1 cellular context compared by ENCODE assay signal in genomic region chr10:46106410-46107255, GRCh38.
TF ChIP-seq lines count a peak whose summit lies in the region.

No MANE protein-coding gene starts in this region.

TF ChIP-seq in HepG2, 621 proteins besides CTCF, POLR2A, EP300 and RAD21 (continued from another document):
- TF ChIP-seq ZNF574 (CRISPR knock-in tag; IDR thresholded peaks at IDR 0.05) (peak; percentile 67; the same call in 1 of the 2 replicates), SRSF1 (optimal IDR thresholded peaks at IDR 0.05; ENCODE audit: low read depth, low read length) (no peak), NPAS2 (CRISPR knock-in tag; IDR thresholded peaks at IDR 0.05; ENCODE audit: borderline replicate concordance) (no peak), SOX5 (CRISPR knock-in tag; IDR thresholded peaks at IDR 0.05; ENCODE audit: borderline replicate concordance) (peak; percentile 29; the same call in 1 of the 2 replicates), CSRNP1 (CRISPR knock-in tag; IDR thresholded peaks at IDR 0.05) (0 out of 2 replicates have a peak, but pooled peaks have one; percentile 56), TGIF2 (CRISPR knock-in tag; IDR thresholded peaks at IDR 0.05) (0 out of 2 replicates have a peak, but pooled peaks have one; percentile 22), ZBTB8A (CRISPR knock-in tag; IDR thresholded peaks at IDR 0.05; ENCODE audit: borderline replicate concordance, low read depth) (no peak), NFIC (IDR thresholded peaks at IDR 0.05; ENCODE audit: low read length) (no peak), RARA (CRISPR knock-in tag; IDR thresholded peaks at IDR 0.05) (peak; percentile 58), MXD4 (CRISPR knock-in tag; IDR thresholded peaks at IDR 0.05) (no peak; the same call in 1 of the 2 replicates), ZNF768 (CRISPR knock-in tag; IDR thresholded peaks at IDR 0.05) (peak; percentile 56; the same call in 1 of the 2 replicates), SAFB2 (CRISPR knock-in tag; IDR thresholded peaks at IDR 0.05; ENCODE audit: borderline replicate concordance, low read depth) (no peak), SIX4 (CRISPR knock-in tag; IDR thresholded peaks at IDR 0.05) (no peak), ZNF432 (CRISPR knock-in tag; IDR thresholded peaks at IDR 0.05; ENCODE audit: borderline replicate concordance) (no peak), MAFF (IDR thresholded peaks at IDR 0.05; ENCODE audit: low read depth, low read length) (no peak), ZNF672 (CRISPR knock-in tag; IDR thresholded peaks at IDR 0.05) (no peak), ZNF784 (CRISPR knock-in tag; IDR thresholded peaks at IDR 0.05; ENCODE audit: borderline replicate concordance) (peak; percentile 72; the same call in 1 of the 2 replicates), ZNF749 (CRISPR knock-in tag; IDR thresholded peaks at IDR 0.05; ENCODE audit: borderline replicate concordance) (no peak), ZNF17 (CRISPR knock-in tag; IDR thresholded peaks at IDR 0.05) (no peak), ATM (IDR thresholded peaks at IDR 0.05; ENCODE audit: borderline replicate concordance) (no peak), PHF21A (CRISPR knock-in tag; IDR thresholded peaks at IDR 0.05) (no peak), SYNCRIP (IDR thresholded peaks at IDR 0.05; ENCODE audit: insufficient read depth, low read depth, low read length) (no peak), ZNF772 (CRISPR knock-in tag; IDR thresholded peaks at IDR 0.05) (0 out of 2 replicates have a peak, but pooled peaks have one; percentile 21), ISX (CRISPR knock-in tag; conservative IDR thresholded peaks at IDR 0.05) (no peak), MEF2D (CRISPR knock-in tag; IDR thresholded peaks at IDR 0.05) (no peak), CREM (IDR thresholded peaks at IDR 0.05) (no peak), CREM (CRISPR knock-in tag; IDR thresholded peaks at IDR 0.05) (no peak), SKI (IDR thresholded peaks at IDR 0.05; ENCODE audit: partially characterized antibody) (peak; percentile 59), POGZ (CRISPR knock-in tag; IDR thresholded peaks at IDR 0.05) (peak; percentile 26; the same call in 1 of the 2 replicates), GABPB1 (CRISPR knock-in tag; IDR thresholded peaks at IDR 0.05) (peak; percentile 87), NONO (IDR thresholded peaks at IDR 0.05) (0 out of 2 replicates have a peak, but pooled peaks have one; percentile 46), NONO (CRISPR knock-in tag; conservative IDR thresholded peaks at IDR 0.05) (no peak), ZNF275 (CRISPR knock-in tag; IDR thresholded peaks at IDR 0.05; ENCODE audit: borderline replicate concordance) (no peak), ZNF44 (CRISPR knock-in tag; IDR thresholded peaks at IDR 0.05) (no peak), ZNF619 (CRISPR knock-in tag; IDR thresholded peaks at IDR 0.05) (0 out of 2 replicates have a peak, but pooled peaks have one; percentile 47), FOXA3 (CRISPR knock-in tag; IDR thresholded peaks at IDR 0.05) (no peak), NR2F2 (IDR thresholded peaks at IDR 0.05; ENCODE audit: borderline replicate concordance, low read depth) (no peak)
